ENCODE assay signal across 1 cellular context in the genomic region with DNA sequence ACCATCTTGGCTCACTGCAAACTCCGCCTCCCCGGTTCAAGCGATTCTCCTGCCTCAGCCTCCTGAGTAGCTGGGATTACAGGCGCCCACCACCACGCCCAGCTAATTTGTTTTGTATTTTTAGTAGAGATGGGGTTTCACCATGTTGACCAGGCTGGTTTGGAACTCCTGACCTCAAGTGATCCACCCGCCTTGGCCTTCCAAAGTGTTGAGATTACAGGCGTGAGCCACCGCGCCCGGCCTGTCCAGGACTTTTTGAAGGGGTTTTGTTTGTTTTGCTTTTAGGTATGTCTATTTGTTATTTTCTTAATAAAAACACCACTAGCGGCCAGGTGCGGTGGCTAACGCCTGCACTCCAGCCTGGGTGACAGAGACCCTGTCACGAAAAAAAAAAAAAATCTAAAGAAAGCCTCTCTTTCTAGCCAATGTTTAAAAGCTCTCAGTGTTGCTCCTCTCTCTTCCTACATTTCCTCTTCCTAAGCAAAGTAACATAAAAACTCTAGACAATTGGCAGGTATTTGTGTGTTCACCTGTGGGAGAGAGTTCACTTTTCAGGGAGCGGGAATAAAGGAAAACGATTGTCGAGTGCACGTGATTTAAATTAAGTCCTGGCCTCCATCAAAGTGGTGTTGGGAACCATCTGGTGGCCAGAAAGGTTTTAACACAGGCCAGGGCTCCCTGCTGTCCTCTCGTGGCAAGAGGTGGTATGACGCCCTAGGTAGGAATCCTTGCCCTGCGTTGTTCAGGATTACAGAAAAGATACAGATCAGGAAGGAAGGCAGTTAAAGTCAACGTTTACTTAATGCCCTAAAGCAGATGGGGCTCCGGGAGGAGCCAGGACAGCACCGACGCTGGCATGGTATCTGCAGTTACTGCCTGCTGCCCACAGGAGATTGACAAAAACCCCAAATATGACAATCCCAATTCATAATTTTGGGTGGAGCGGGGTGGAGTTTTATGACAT.
TF ChIP-seq lines count a peak whose summit lies in the region.

No MANE protein-coding gene starts in this region.

TF ChIP-seq in K562, 482 proteins besides CTCF, POLR2A, EP300 and RAD21 (continued from another document and continues in another):
- TF ChIP-seq, protein P1, sequence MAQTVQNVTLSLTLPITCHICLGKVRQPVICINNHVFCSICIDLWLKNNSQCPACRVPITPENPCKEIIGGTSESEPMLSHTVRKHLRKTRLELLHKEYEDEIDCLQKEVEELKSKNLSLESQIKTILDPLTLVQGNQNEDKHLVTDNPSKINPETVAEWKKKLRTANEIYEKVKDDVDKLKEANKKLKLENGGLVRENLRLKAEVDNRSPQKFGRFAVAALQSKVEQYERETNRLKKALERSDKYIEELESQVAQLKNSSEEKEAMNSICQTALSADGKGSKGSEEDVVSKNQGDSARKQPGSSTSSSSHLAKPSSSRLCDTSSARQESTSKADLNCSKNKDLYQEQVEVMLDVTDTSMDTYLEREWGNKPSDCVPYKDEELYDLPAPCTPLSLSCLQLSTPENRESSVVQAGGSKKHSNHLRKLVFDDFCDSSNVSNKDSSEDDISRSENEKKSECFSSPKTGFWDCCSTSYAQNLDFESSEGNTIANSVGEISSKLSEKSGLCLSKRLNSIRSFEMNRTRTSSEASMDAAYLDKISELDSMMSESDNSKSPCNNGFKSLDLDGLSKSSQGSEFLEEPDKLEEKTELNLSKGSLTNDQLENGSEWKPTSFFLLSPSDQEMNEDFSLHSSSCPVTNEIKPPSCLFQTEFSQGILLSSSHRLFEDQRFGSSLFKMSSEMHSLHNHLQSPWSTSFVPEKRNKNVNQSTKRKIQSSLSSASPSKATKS (CRISPR knock-in tag; IDR thresholded peaks at IDR 0.05) = no peak
- TF ChIP-seq ZNF766 (CRISPR knock-in tag; conservative IDR thresholded peaks at IDR 0.05) = no peak
- TF ChIP-seq MAX (CRISPR knock-in tag; IDR thresholded peaks at IDR 0.05) = peak; percentile 44; the same call in 1 of the 2 replicates
- TF ChIP-seq THRAP3 (IDR thresholded peaks at IDR 0.05; ENCODE audit: borderline replicate concordance) = no peak
- TF ChIP-seq FOXP4 (CRISPR knock-in tag; IDR thresholded peaks at IDR 0.05; ENCODE audit: borderline replicate concordance) = no peak
- no peak for TF ChIP-seq NCOA2 (IDR thresholded peaks at IDR 0.05; ENCODE audit: partially characterized antibody in 2 of 2)
- TF ChIP-seq CREB1 (IDR thresholded peaks at IDR 0.05) = no peak
- TF ChIP-seq CREB1 (CRISPR knock-in tag; IDR thresholded peaks at IDR 0.05) = peak; percentile 66; the same call in 1 of the 2 replicates
- no peak for TF ChIP-seq ZNF134 (CRISPR knock-in tag; conservative IDR thresholded peaks at IDR 0.05)
- no peak for TF ChIP-seq CSDE1 (IDR thresholded peaks at IDR 0.05)
- no peak for TF ChIP-seq ZNF507 (tag; conservative IDR thresholded peaks at IDR 0.05)
- TF ChIP-seq ZNF316 (IDR thresholded peaks at IDR 0.05) = no peak
- TF ChIP-seq STAT6 (CRISPR knock-in tag; IDR thresholded peaks at IDR 0.05) = no peak
- TF ChIP-seq, protein P2, sequence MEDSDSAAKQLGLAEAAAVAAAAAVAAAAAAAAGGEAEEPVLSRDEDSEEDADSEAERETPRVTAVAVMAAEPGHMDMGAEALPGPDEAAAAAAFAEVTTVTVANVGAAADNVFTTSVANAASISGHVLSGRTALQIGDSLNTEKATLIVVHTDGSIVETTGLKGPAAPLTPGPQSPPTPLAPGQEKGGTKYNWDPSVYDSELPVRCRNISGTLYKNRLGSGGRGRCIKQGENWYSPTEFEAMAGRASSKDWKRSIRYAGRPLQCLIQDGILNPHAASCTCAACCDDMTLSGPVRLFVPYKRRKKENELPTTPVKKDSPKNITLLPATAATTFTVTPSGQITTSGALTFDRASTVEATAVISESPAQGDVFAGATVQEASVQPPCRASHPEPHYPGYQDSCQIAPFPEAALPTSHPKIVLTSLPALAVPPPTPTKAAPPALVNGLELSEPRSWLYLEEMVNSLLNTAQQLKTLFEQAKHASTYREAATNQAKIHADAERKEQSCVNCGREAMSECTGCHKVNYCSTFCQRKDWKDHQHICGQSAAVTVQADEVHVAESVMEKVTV (CRISPR knock-in tag; IDR thresholded peaks at IDR 0.05) = peak; percentile 100
- no peak for TF ChIP-seq SIX5 (IDR thresholded peaks at IDR 0.05; ENCODE audit: borderline replicate concordance in 1 of 2, insufficient read depth in 1 of 2, low read depth in 1 of 2, low read length in 2 of 2)
- no peak for TF ChIP-seq ZZZ3 (IDR thresholded peaks at IDR 0.05)
- TF ChIP-seq ZNF318 (IDR thresholded peaks at IDR 0.05; ENCODE audit: borderline replicate concordance in 1 of 2, low read depth in 1 of 2) = no peak
- TF ChIP-seq NFIC (IDR thresholded peaks at IDR 0.05) = no peak
- TF ChIP-seq CBX1 (IDR thresholded peaks at IDR 0.05; ENCODE audit: low read depth) = no peak
- TF ChIP-seq ZSCAN29 (IDR thresholded peaks at IDR 0.05) = no peak
- no peak for TF ChIP-seq HNRNPUL1 (IDR thresholded peaks at IDR 0.05; ENCODE audit: low read length)
- TF ChIP-seq SMAD1 (IDR thresholded peaks at IDR 0.05; ENCODE audit: low read depth, low read length, partially characterized antibody) = no peak
- TF ChIP-seq TFAP4 (CRISPR knock-in tag; IDR thresholded peaks at IDR 0.05; ENCODE audit: borderline replicate concordance) = peak; percentile 60
- TF ChIP-seq, protein P3, sequence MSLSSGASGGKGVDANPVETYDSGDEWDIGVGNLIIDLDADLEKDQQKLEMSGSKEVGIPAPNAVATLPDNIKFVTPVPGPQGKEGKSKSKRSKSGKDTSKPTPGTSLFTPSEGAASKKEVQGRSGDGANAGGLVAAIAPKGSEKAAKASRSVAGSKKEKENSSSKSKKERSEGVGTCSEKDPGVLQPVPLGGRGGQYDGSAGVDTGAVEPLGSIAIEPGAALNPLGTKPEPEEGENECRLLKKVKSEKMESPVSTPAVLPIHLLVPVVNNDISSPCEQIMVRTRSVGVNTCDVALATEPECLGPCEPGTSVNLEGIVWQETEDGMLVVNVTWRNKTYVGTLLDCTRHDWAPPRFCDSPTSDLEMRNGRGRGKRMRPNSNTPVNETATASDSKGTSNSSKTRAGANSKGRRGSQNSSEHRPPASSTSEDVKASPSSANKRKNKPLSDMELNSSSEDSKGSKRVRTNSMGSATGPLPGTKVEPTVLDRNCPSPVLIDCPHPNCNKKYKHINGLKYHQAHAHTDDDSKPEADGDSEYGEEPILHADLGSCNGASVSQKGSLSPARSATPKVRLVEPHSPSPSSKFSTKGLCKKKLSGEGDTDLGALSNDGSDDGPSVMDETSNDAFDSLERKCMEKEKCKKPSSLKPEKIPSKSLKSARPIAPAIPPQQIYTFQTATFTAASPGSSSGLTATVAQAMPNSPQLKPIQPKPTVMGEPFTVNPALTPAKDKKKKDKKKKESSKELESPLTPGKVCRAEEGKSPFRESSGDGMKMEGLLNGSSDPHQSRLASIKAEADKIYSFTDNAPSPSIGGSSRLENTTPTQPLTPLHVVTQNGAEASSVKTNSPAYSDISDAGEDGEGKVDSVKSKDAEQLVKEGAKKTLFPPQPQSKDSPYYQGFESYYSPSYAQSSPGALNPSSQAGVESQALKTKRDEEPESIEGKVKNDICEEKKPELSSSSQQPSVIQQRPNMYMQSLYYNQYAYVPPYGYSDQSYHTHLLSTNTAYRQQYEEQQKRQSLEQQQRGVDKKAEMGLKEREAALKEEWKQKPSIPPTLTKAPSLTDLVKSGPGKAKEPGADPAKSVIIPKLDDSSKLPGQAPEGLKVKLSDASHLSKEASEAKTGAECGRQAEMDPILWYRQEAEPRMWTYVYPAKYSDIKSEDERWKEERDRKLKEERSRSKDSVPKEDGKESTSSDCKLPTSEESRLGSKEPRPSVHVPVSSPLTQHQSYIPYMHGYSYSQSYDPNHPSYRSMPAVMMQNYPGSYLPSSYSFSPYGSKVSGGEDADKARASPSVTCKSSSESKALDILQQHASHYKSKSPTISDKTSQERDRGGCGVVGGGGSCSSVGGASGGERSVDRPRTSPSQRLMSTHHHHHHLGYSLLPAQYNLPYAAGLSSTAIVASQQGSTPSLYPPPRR (CRISPR knock-in tag; IDR thresholded peaks at IDR 0.05; ENCODE audit: borderline replicate concordance) = no peak
- TF ChIP-seq ZNF232 (CRISPR knock-in tag; IDR thresholded peaks at IDR 0.05) = no peak
- TF ChIP-seq FOS (IDR thresholded peaks at IDR 0.05; ENCODE audit: extremely low read depth, insufficient read length) = no peak
